In genomic region chr5:9502864-9503263, GRCh38 we compare ENCODE assay signal across 29 cellular contexts. TPM values are rescaled to one million over a fixed set of nuclear protein-coding genes. Genes with fewer than 3 reads are reported as not detected.
"Had no signal": no experiment of that assay in that cellular context is flagged by ENCODE, and none has a peak within 500 bp of the region (broad histone marks: within the 10 kb centered on the region; RNA-seq: fewer than 3 reads in every experiment).

No MANE protein-coding gene starts in this region.

- H3K9ac ChIP-seq: KMS-11 had no signal

- H3K4me2 ChIP-seq: KMS-11 had no signal

- H3K27me3 ChIP-seq: brain microvascular endothelial cell, Peyer's patch had no signal

- DNase-seq: activated CD4-positive, alpha-beta memory T cell treated with anti-CD3 and anti-CD28 coated beads, Interleukin-2, amount 10 ng/mL, durations not matched to agents 7 days and 5 days; activated CD4-positive, alpha-beta T cell treated with anti-CD3 and anti-CD28 coated beads for 1 hour; activated CD4-positive, alpha-beta T cell treated with anti-CD3 and anti-CD28 coated beads for 48 hours; activated CD4-positive, CD25-positive, alpha-beta regulatory T cell; activated CD8-positive, alpha-beta memory T cell treated with anti-CD3 and anti-CD28 coated beads for 24 hours; activated CD8-positive, alpha-beta memory T cell treated with anti-CD3 and anti-CD28 coated beads, Interleukin-2, amount 10 ng/mL, durations not matched to agents 7 days and 5 days; activated CD8-positive, alpha-beta memory T cell treated with anti-CD3 and anti-CD28 coated beads, Interleukin-2, amount 50 U/mL, for 48 hours; activated effector memory CD4-positive, alpha-beta T cell treated with anti-CD3 and anti-CD28 coated beads, Interleukin-2, amount 50 U/mL, for 16 hours; activated naive CD4-positive, alpha-beta T cell; activated naive CD4-positive, alpha-beta T cell treated with anti-CD3 and anti-CD28 coated beads, Interleukin-2, amount 50 U/mL, for 16 hours; activated naive CD8-positive, alpha-beta T cell treated with anti-CD3 and anti-CD28 coated beads for 36 hours; activated T-cell treated with anti-CD3 and anti-CD28 coated beads, Interleukin-2, amount 50 U/mL, for 72 hours; amniotic stem cell; aorta; brain microvascular endothelial cell; MM.1S; NCI-H1092 treated with DMSO at 0.1 percent for 48 hours; NCI-H1417; NCI-H1930; NCI-H2081 treated with DMSO at 0.1 percent for 48 hours; NCI-H345; NCI-H524 treated with DMSO at 0.1 percent for 48 hours; PC-3; Peyer's patch; RPMI8226; T1000; WERI-Rb-1 had no signal

- H3K9me3 ChIP-seq: Peyer's patch had no signal

- H3K36me3 ChIP-seq: brain microvascular endothelial cell, Peyer's patch, WERI-Rb-1 had no signal

- H3K4me3 ChIP-seq: Peyer's patch had no signal

- H3K4me1 ChIP-seq: Peyer's patch had no signal

- H3K27ac ChIP-seq: brain microvascular endothelial cell, KMS-11, Peyer's patch, WERI-Rb-1 had no signal

- ATAC-seq: activated CD8-positive, alpha-beta memory T cell treated with anti-CD3 and anti-CD28 coated beads, Interleukin-2, amount 10 ng/mL, durations not matched to agents 7 days and 5 days; activated T-cell treated with anti-CD3 and anti-CD28 coated beads, Interleukin-2, amount 50 U/mL, for 72 hours; activated T-helper 17 cell treated with anti-CD3 and anti-CD28 coated beads, Interleukin-2, amount 50 U/mL, for 72 hours; PC-3 had no signal

RNA-seq across cellular contexts. Expression of gene SEMA5A, which starts 43.0 kb away (rescaled TPM):
- total RNA-seq: activated naive CD8-positive, alpha-beta T cell treated with anti-CD3 and anti-CD28 coated beads for 36 hours; activated T-helper 17 cell treated with anti-CD3 and anti-CD28 coated beads, Interleukin-2, amount 50 U/mL, for 72 hours had no signal
